ENCODE assay signal across 33 cellular contexts in genomic region chr2:21484643-21485042, GRCh38.
"Had no signal": no experiment of that assay in that cellular context is flagged by ENCODE, and none has a peak within 500 bp of the region (broad histone marks: within the 10 kb centered on the region; RNA-seq: fewer than 3 reads in every experiment).

No MANE protein-coding gene starts in this region.

- H3K36me3 ChIP-seq: MG63 had no signal

- H3K27me3 ChIP-seq: MG63 had no signal

- H3K4me3 ChIP-seq: MG63 had no signal

- H3K4me2 ChIP-seq: KMS-11 had no signal

- H3K9ac ChIP-seq: KMS-11 had no signal

- H3K27ac ChIP-seq: KMS-11 had no signal

- DNase-seq: Karpas-422, Kasumi-1, MG63, MM.1S, MV-4-11, NCI-H1048, NCI-H1092, NCI-H1092 treated with DMSO at 0.1 percent for 48 hours, NCI-H1105, NCI-H1105 treated with DMSO at 0.1 percent for 48 hours, NCI-H1417, NCI-H1417 treated with DMSO at 0.1 percent for 48 hours, NCI-H1436, NCI-H1436 treated with DMSO at 0.1 percent for 48 hours, NCI-H146, NCI-H1694, NCI-H1694 treated with DMSO at 0.1 percent for 48 hours, NCI-H187, NCI-H187 treated with DMSO at 0.1 percent for 48 hours, NCI-H1930, NCI-H2029, NCI-H2029 treated with DMSO at 0.1 percent for 48 hours, NCI-H2081, NCI-H2081 treated with DMSO at 0.1 percent for 48 hours, NCI-H2107, NCI-H2171, NCI-H2171 treated with DMSO at 0.1 percent for 48 hours, NCI-H2227 treated with DMSO at 0.1 percent for 48 hours, NCI-H345, NCI-H446, NCI-H446 treated with DMSO at 0.1 percent for 48 hours, NCI-H510A had no signal

- H3K9me3 ChIP-seq: MG63 had no signal
